ENCODE assay signal across 17 cellular contexts in genomic region chr7:18831943-18832342, GRCh38.
DNase-seq lines count a peak whose midpoint lies in the region; ATAC-seq, FAIRE-seq and TF ChIP-seq lines count a peak whose summit lies in the region.
"Had no signal": no experiment of that assay in that cellular context is flagged by ENCODE, and none has a peak within 500 bp of the region (broad histone marks: within the 10 kb centered on the region; RNA-seq: fewer than 3 reads in every experiment).

No MANE protein-coding gene starts in this region.

- H3K79me2 ChIP-seq in mammary epithelial cell (ENCODE audit: insufficient read depth, low read length): no peaks in the 10 kb centered on the region

- H3K9ac ChIP-seq in mammary epithelial cell (ENCODE audit: insufficient read depth, low read length): no peak overlapping the region
- H3K9ac ChIP-seq in subcutaneous abdominal adipose tissue (ENCODE audit: low read length in 5 of 5): no peak overlapping the region

- H2AFZ ChIP-seq in mammary epithelial cell (ENCODE audit: low read depth, low read length): peak overlapping the region; percentile 56

- ATAC-seq in foreskin keratinocyte: peak; percentile 16
- ATAC-seq: CD8-positive, alpha-beta T cell; HCT116 had no signal

- no peaks in the 10 kb centered on the region for H3K36me3 ChIP-seq in mammary epithelial cell (ENCODE audit: insufficient read depth, low read length)
- H3K36me3 ChIP-seq in breast epithelium: no peaks in the 10 kb centered on the region
- H3K36me3 ChIP-seq in bronchial epithelial cell (ENCODE audit: control insufficient read depth, insufficient read depth, low read length): no peaks in the 10 kb centered on the region
- H3K36me3 ChIP-seq in subcutaneous abdominal adipose tissue (ENCODE audit: control insufficient read depth in 5 of 5, insufficient read depth in 5 of 5, low read length in 5 of 5): no peaks in the 10 kb centered on the region

- H3K27me3 ChIP-seq in mammary epithelial cell (ENCODE audit: insufficient read depth, low read length) (no peaks in the 10 kb centered on the region), breast epithelium (no peaks in the 10 kb centered on the region), bronchial epithelial cell (ENCODE audit: control insufficient read depth, insufficient read depth, low read length) (no peaks in the 10 kb centered on the region), foreskin keratinocyte (no peaks in the 10 kb centered on the region), subcutaneous abdominal adipose tissue (ENCODE audit: control insufficient read depth in 5 of 5, insufficient read depth in 4 of 5, low read length in 5 of 5) (no peaks in the 10 kb centered on the region)

- BruUV-seq in mammary epithelial cell (replicated peaks; lab: Mats Ljungman, UMichigan): no TSS peak

- TF ChIP-seq CTCF in mammary epithelial cell (conservative IDR thresholded peaks at IDR 0.05 in 1 of 2, IDR thresholded peaks at IDR 0.05 in 1 of 2; ENCODE audit: extremely low read depth in 1 of 2, insufficient read depth in 1 of 2, low read depth in 1 of 2, low read length in 2 of 2) (no peak), breast epithelium (IDR thresholded peaks at IDR 0.05) (no peak), bronchial epithelial cell (IDR thresholded peaks at IDR 0.05; ENCODE audit: insufficient read depth, low read length, severe bottlenecking) (no peak), foreskin keratinocyte (conservative IDR thresholded peaks at IDR 0.05) (no peak)

- WGBS in mammary epithelial cell (ENCODE audit: low coverage, missing lambda C conversion rate): 28% methylated on average over 2 of the region's 2 CpGs

- H3K4me1 ChIP-seq in mammary epithelial cell (ENCODE audit: insufficient read depth, low read length): peaks cover 6% of the 10 kb centered on the region
- H3K4me1 ChIP-seq in breast epithelium: no peaks in the 10 kb centered on the region
- no peaks in the 10 kb centered on the region for H3K4me1 ChIP-seq in foreskin keratinocyte
- H3K4me1 ChIP-seq in subcutaneous abdominal adipose tissue (ENCODE audit: control insufficient read depth in 5 of 5, insufficient read depth in 5 of 5, low read length in 5 of 5): peaks cover 6 to 56% (median 33%) of the 10 kb centered on the region in 5 donors

- H3K4me2 ChIP-seq in mammary epithelial cell (ENCODE audit: insufficient read depth, low read depth, low read length): no peak overlapping the region

- H3K4me3 ChIP-seq in mammary epithelial cell (replicated peaks in 1 of 3; ENCODE audit: insufficient read depth in 1 of 3, low read depth in 2 of 3, low read length in 3 of 3) (no peak overlapping the region), breast epithelium (no peak overlapping the region), bronchial epithelial cell (ENCODE audit: low read depth, low read length) (no peak overlapping the region), subcutaneous abdominal adipose tissue (ENCODE audit: low read depth in 1 of 5, low read length in 5 of 5) (peak overlapping the region in 2 of 5 donors; percentile 25 to 32)

- DNase-seq in mammary epithelial cell (peak; percentile 44), breast epithelium (ENCODE audit: low spot score in 2 of 2) (no peak), bronchial epithelial cell (ENCODE audit: low read depth) (peak; percentile 36), foreskin keratinocyte (peak; percentile 2 to 33), foreskin melanocyte (no peak), SHP77 (lab: John Stamatoyannopoulos, UW) (no peak)
- DNase-seq in stimulated activated CD4-positive, alpha-beta T cell treated with anti-CD3 and anti-CD28 coated beads, Interleukin-4, amount 100 ng/mL, for 24 hours: no peak
- DNase-seq: CD8-positive, alpha-beta T cell; COR-L47; DMS153; DND-41; GDM1 had no signal

- in situ Hi-C loops in mammary epithelial cell (cut with MboI; ENCODE audit: low sequenced_read_pairs in 2 of 2): no loop called here

- CTCF ChIA-PET in mammary epithelial cell (lab: Charles Lee; ENCODE audit: low non-redundant PET): no interaction called here

- TF ChIP-seq POLR2A in breast epithelium (IDR thresholded peaks at IDR 0.05): no peak

- H3K27ac ChIP-seq in mammary epithelial cell (ENCODE audit: insufficient read depth, low read depth, low read length): no peak overlapping the region
- no peak overlapping the region for H3K27ac ChIP-seq in breast epithelium
- no peak overlapping the region for H3K27ac ChIP-seq in foreskin keratinocyte
- peak overlapping the region; percentile 92 for H3K27ac ChIP-seq in subcutaneous abdominal adipose tissue (ENCODE audit: low read depth, low read length)
- H3K27ac ChIP-seq: 22Rv1 had no signal

- H4K20me1 ChIP-seq in mammary epithelial cell (ENCODE audit: insufficient read depth, low read length): no peaks in the 10 kb centered on the region

- dilution Hi-C loops in mammary epithelial cell (cut with HindIII; ENCODE audit: low sequenced_read_pairs): no loop called here

- H3K9me3 ChIP-seq in mammary epithelial cell (replicated peaks; ENCODE audit: insufficient read depth, low read length): no peaks in the 10 kb centered on the region
- no peaks in the 10 kb centered on the region for H3K9me3 ChIP-seq in breast epithelium
- no peaks in the 10 kb centered on the region for H3K9me3 ChIP-seq in subcutaneous abdominal adipose tissue (ENCODE audit: control insufficient read depth in 5 of 5, low read length in 5 of 5)

- intact Hi-C loops in mammary epithelial cell (cut with micrococcal nuclease): no loop called here
- intact Hi-C loops in breast epithelium (cut with DNase I; ENCODE audit: low total_unique reads): no loop called here

- FAIRE-seq in bronchial epithelial cell (lab: Jason Lieb, UNC): no peak
- FAIRE-seq: D721Med, GM12892 had no signal

Comparison
In these comparisons a context has a peak if more than half of its experiments do, and no peak if none do; other contexts are left out.
1. DNase-seq: peak in mammary epithelial cell (single experiment), bronchial epithelial cell (single experiment) and foreskin keratinocyte (2 of 2); none in breast epithelium (0 of 2), foreskin melanocyte (single experiment), stimulated activated CD4-positive, alpha-beta T cell treated with anti-CD3 and anti-CD28 coated beads, Interleukin-4, amount 100 ng/mL, for 24 hours (single experiment) and SHP77 (0 of 2).